ENCODE assay signal across 31 cellular contexts in genomic region chr9:34575775-34576592, GRCh38. TPM values are rescaled to one million over a fixed set of nuclear protein-coding genes. Genes with fewer than 3 reads are reported as not detected.
DNase-seq lines count a peak whose midpoint lies in the region; FAIRE-seq and TF ChIP-seq lines count a peak whose summit lies in the region.
"Had no signal": no experiment of that assay in that cellular context is flagged by ENCODE, and none has a peak within 500 bp of the region (broad histone marks: within the 10 kb centered on the region; RNA-seq: fewer than 3 reads in every experiment).

No MANE protein-coding gene starts in this region.

- DNase-seq in NCI-H1417 (lab: John Stamatoyannopoulos, UW): peak; percentile 5 to 41 (median 8)
- no peak for DNase-seq in NCI-H1417 treated with DMSO at 0.1 percent for 48 hours (lab: John Stamatoyannopoulos, UW)
- peak; percentile 50 for DNase-seq in cerebellum (ENCODE audit: low spot score)
- no peak for DNase-seq in mesothelial cell of epicardium (ENCODE audit: low spot score in 2 of 2, unreplicated experiment in 2 of 2)
- no peak for DNase-seq in type B pancreatic cell (ENCODE audit: extremely low spot score, unreplicated experiment)
- DNase-seq in NCI-H1048 (lab: John Stamatoyannopoulos, UW): no peak
- DNase-seq in frontal cortex (ENCODE audit: low spot score in 2 of 2): no peak
- no peak for DNase-seq in NCI-H1930 (lab: John Stamatoyannopoulos, UW)
- DNase-seq: activated CD8-positive, alpha-beta T cell treated with anti-CD3 and anti-CD28 coated beads for 36 hours; activated naive CD4-positive, alpha-beta T cell; activated T-cell treated with anti-CD3 and anti-CD28 coated beads, Interleukin-2, amount 50 U/mL, for 1 hour; amniotic stem cell; DMS79 treated with DMSO at 0.1 percent for 48 hours; heart right ventricle; Karpas-422; left ventricle myocardium superior; NCI-H1092; NCI-H2081 treated with DMSO at 0.1 percent for 48 hours; NCI-H526 treated with DMSO at 0.1 percent for 48 hours; psoas muscle; stimulated activated CD4-positive, alpha-beta T cell treated with anti-CD3 and anti-CD28 coated beads, Interleukin-2, amount 100 ng/mL, for 48 hours; stimulated activated naive CD4-positive, alpha-beta T cell; T1000 had no signal

- TF ChIP-seq CTCF in mesothelial cell of epicardium (IDR thresholded peaks at IDR 0.05; ENCODE audit: unreplicated experiment): no peak
- TF ChIP-seq CTCF in type B pancreatic cell (conservative IDR thresholded peaks at IDR 0.05): no peak

- H3K9me3 Mint-ChIP-seq in mesothelial cell of epicardium: no peaks in the 10 kb centered on the region
- H3K9me3 Mint-ChIP-seq in type B pancreatic cell: no peaks in the 10 kb centered on the region
- H3K9me3 Mint-ChIP-seq: activated CD8-positive, alpha-beta T cell treated with anti-CD3 and anti-CD28 coated beads for 36 hours had no signal

- H3K36me3 Mint-ChIP-seq in mesothelial cell of epicardium: no peaks in the 10 kb centered on the region
- no peaks in the 10 kb centered on the region for H3K36me3 Mint-ChIP-seq in type B pancreatic cell

- H3K4me1 Mint-ChIP-seq in mesothelial cell of epicardium: peaks cover 51% of the 10 kb centered on the region
- peaks cover 59% of the 10 kb centered on the region for H3K4me1 Mint-ChIP-seq in type B pancreatic cell (ENCODE audit: unreplicated experiment)

- H3K4me3 Mint-ChIP-seq in mesothelial cell of epicardium (peak overlapping the region; percentile 4), type B pancreatic cell (peak overlapping the region; percentile 65)
- H3K4me3 Mint-ChIP-seq: activated CD8-positive, alpha-beta T cell treated with anti-CD3 and anti-CD28 coated beads for 36 hours had no signal

- FAIRE-seq in frontal cortex (lab: Jason Lieb, UNC): no peak
- FAIRE-seq: GM12878, HTR-8/SVneo had no signal

- H3K27me3 Mint-ChIP-seq in mesothelial cell of epicardium (ENCODE audit: low read depth) (peaks cover 57% of the 10 kb centered on the region), type B pancreatic cell (peaks cover 58% of the 10 kb centered on the region)

- H3K27ac Mint-ChIP-seq in mesothelial cell of epicardium: peak overlapping the region; percentile 44
- H3K27ac Mint-ChIP-seq in type B pancreatic cell: peak overlapping the region; percentile 48
- H3K27ac Mint-ChIP-seq: activated CD8-positive, alpha-beta T cell treated with anti-CD3 and anti-CD28 coated beads for 36 hours; B cell had no signal

RNA-seq across cellular contexts. Expression of gene CNTFR, which starts 13.5 kb away (rescaled TPM):
- total RNA-seq in cerebellum (18.6 TPM), mesothelial cell of epicardium (25.9 to 28.9 TPM (median 27.0 TPM) in 3 replicates), type B pancreatic cell (ENCODE audit: low replicate concordance) (3.5 and 24.2 TPM in 2 replicates), frontal cortex (9.8 TPM)
- total RNA-seq: A172; activated CD8-positive, alpha-beta T cell treated with anti-CD3 and anti-CD28 coated beads for 36 hours; B cell; dermis microvascular lymphatic vessel endothelial cell; GM12878; mononuclear cell; OCI-LY7 had no signal

RNA-seq across cellular contexts. Expression of gene RPP25L, which starts 35.9 kb away (rescaled TPM):
- 5.7 TPM for total RNA-seq in cerebellum
- 20.2 to 24.6 TPM (median 24.5 TPM) in 3 replicates for total RNA-seq in mesothelial cell of epicardium
- total RNA-seq in type B pancreatic cell (ENCODE audit: low replicate concordance): 30.2 and 31.8 TPM in 2 replicates
- total RNA-seq in frontal cortex: 6.1 TPM

RNA-seq across cellular contexts. Expression of gene DCTN3, which starts 44.3 kb away (rescaled TPM):
- total RNA-seq in cerebellum: 57.4 TPM
- 76.7 to 80.1 TPM (median 77.1 TPM) in 3 replicates for total RNA-seq in mesothelial cell of epicardium
- 81.6 and 93.4 TPM in 2 replicates for total RNA-seq in type B pancreatic cell (ENCODE audit: low replicate concordance)
- 165 TPM for total RNA-seq in frontal cortex

RNA-seq across cellular contexts. Expression of gene ARID3C, which starts 52.9 kb away (rescaled TPM):
- total RNA-seq in cerebellum (0.45 TPM), mesothelial cell of epicardium (0.42 to 0.80 TPM in 2 of 3 replicates, not detected in the other), type B pancreatic cell (ENCODE audit: low replicate concordance) (0.26 TPM in 1 of 2 replicates, not detected in the other), frontal cortex (0.82 TPM)
- total RNA-seq: A172, B cell, dermis microvascular lymphatic vessel endothelial cell, GM12878, heart right ventricle, left ventricle myocardium superior, mononuclear cell, Right ventricle myocardium inferior had no signal

RNA-seq across cellular contexts. Expression of gene ENHO, which starts 53.2 kb away (rescaled TPM):
- 27.1 TPM for total RNA-seq in cerebellum
- total RNA-seq in mesothelial cell of epicardium: 0.96 to 1.1 TPM (median 1.0 TPM) in 3 replicates
- 0.95 and 5.5 TPM in 2 replicates for total RNA-seq in type B pancreatic cell (ENCODE audit: low replicate concordance)
- total RNA-seq in frontal cortex: 53.4 TPM
- total RNA-seq: activated CD8-positive, alpha-beta T cell treated with anti-CD3 and anti-CD28 coated beads for 36 hours; B cell; GM12878 had no signal

Comparison
In these comparisons a context has a peak if more than half of its experiments do, and no peak if none do; other contexts are left out.
1. DNase-seq: peak in NCI-H1417 (3 of 3) and cerebellum (single experiment); none in NCI-H1417 treated with DMSO at 0.1 percent for 48 hours (single experiment), mesothelial cell of epicardium (0 of 2), type B pancreatic cell (single experiment), NCI-H1048 (single experiment), frontal cortex (0 of 2) and NCI-H1930 (0 of 2).